Comparison of ENCODE assay signal across 25 cellular contexts in the genomic region with DNA sequence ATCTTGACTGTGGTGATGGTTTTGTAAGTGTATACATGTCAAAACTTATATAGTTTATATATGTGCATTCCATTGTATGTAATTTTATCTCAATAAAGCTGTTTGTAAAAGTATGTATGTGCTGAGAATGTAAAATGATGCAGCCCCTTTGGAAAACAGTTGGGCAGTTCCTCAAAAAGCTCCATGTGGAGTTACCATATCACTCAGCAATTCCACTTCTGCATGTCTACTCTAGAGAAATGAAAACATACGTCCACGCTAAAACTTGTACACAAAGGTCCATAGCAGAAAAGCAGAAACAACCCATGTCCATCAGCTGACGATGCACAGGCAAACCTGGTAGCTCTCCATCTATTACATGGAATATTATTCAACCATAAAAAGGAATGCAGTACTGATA.
"Had no signal": no experiment of that assay in that cellular context is flagged by ENCODE, and none has a peak within 500 bp of the region (broad histone marks: within the 10 kb centered on the region; RNA-seq: fewer than 3 reads in every experiment).

No MANE protein-coding gene starts in this region.

- H3K9ac ChIP-seq: neural progenitor cell had no signal

- H3K4me1 Mint-ChIP-seq: endodermal cell; immature natural killer cell; stimulated activated naive B cell treated with anti-CD40 and anti-IgM and Interleukin-4, amounts not matched to agents 10 μg/mL and 1 μg/mL and 100 μg/mL, for 72 hours; stimulated activated naive CD8-positive, alpha-beta T cell treated with anti-CD3 and anti-CD28 coated beads, Interleukin-15, amount 100 ng/mL, for 72 hours had no signal

- H3K4me3 Mint-ChIP-seq: endodermal cell; immature natural killer cell; natural killer cell treated with Interleukin-12 subunit alpha and Interleukin-12 subunit beta and Interleukin-15 and Interleukin-18, amount 100 ng/mL, for 72 hours; neural progenitor cell; stimulated activated naive B cell treated with anti-CD40 and anti-IgM and Interleukin-4, amounts not matched to agents 10 μg/mL and 1 μg/mL and 100 μg/mL, for 72 hours; stimulated activated naive CD8-positive, alpha-beta T cell treated with anti-CD3 and anti-CD28 coated beads, Interleukin-15, amount 100 ng/mL, for 72 hours had no signal

- ATAC-seq: foreskin keratinocyte; lower lobe of right lung; natural killer cell treated with Interleukin-12 subunit alpha and Interleukin-12 subunit beta and Interleukin-15 and Interleukin-18, amount 100 ng/mL, for 72 hours; stimulated activated naive B cell treated with anti-CD40 and anti-IgM and Interleukin-4, amounts not matched to agents 10 μg/mL and 1 μg/mL and 100 μg/mL, for 72 hours; stimulated activated naive CD8-positive, alpha-beta T cell treated with anti-CD3 and anti-CD28 coated beads, Interleukin-15, amount 100 ng/mL, for 72 hours; upper lobe of right lung had no signal

- H3K4me3 ChIP-seq: left ventricle myocardium inferior, lower lobe of right lung, neural progenitor cell, pancreas, sigmoid colon, skin epidermis, testis, tibial nerve, upper lobe of right lung, vagina had no signal

- H3K9me3 ChIP-seq: left ventricle myocardium inferior, lower lobe of right lung, pancreas, sigmoid colon, testis, tibial nerve, upper lobe of right lung, vagina had no signal

- H3K36me3 Mint-ChIP-seq: immature natural killer cell; natural killer cell treated with Interleukin-12 subunit alpha and Interleukin-12 subunit beta and Interleukin-15 and Interleukin-18, amount 100 ng/mL, for 72 hours; neural progenitor cell; stimulated activated naive B cell treated with anti-CD40 and anti-IgM and Interleukin-4, amounts not matched to agents 10 μg/mL and 1 μg/mL and 100 μg/mL, for 72 hours had no signal

- H3K9me3 Mint-ChIP-seq: immature natural killer cell; natural killer cell treated with Interleukin-12 subunit alpha and Interleukin-12 subunit beta and Interleukin-15 and Interleukin-18, amount 100 ng/mL, for 72 hours; neural progenitor cell; stimulated activated naive B cell treated with anti-CD40 and anti-IgM and Interleukin-4, amounts not matched to agents 10 μg/mL and 1 μg/mL and 100 μg/mL, for 72 hours; stimulated activated naive CD8-positive, alpha-beta T cell treated with anti-CD3 and anti-CD28 coated beads, Interleukin-15, amount 100 ng/mL, for 72 hours had no signal

- DNase-seq: dermis blood vessel endothelial cell; endodermal cell; erythroblast; foreskin keratinocyte; immature natural killer cell; left ventricle myocardium inferior; lower lobe of right lung; mesenchymal stem cell; midbrain; occipital lobe; pancreas; sigmoid colon; stimulated activated CD4-positive, alpha-beta T cell treated with anti-CD3 and anti-CD28 coated beads, Interleukin-2, amount 100 ng/mL, for 24 hours; stimulated activated CD4-positive, alpha-beta T cell treated with anti-CD3 and anti-CD28 coated beads, Interleukin-4, amount 100 ng/mL, for 4 hours; stimulated activated naive B cell treated with anti-CD40 and anti-IgM and Interleukin-4, amounts not matched to agents 10 μg/mL and 1 μg/mL and 100 μg/mL, for 72 hours; stimulated activated naive CD8-positive, alpha-beta T cell treated with anti-CD3 and anti-CD28 coated beads, Interleukin-15, amount 100 ng/mL, for 72 hours; testis; upper lobe of right lung had no signal

- H3K4me1 ChIP-seq: left ventricle myocardium inferior, lower lobe of right lung, neural progenitor cell, pancreas, testis, tibial nerve, upper lobe of right lung, vagina had no signal

- H3K27me3 ChIP-seq: foreskin keratinocyte, neural progenitor cell, pancreas, sigmoid colon, testis, tibial nerve, vagina had no signal

- H3K36me3 ChIP-seq: left ventricle myocardium inferior, lower lobe of right lung, neural progenitor cell, pancreas, sigmoid colon, tibial nerve, upper lobe of right lung, vagina had no signal

- H3K27ac ChIP-seq: foreskin keratinocyte, left ventricle myocardium inferior, lower lobe of right lung, neural progenitor cell, pancreas, sigmoid colon, skin epidermis, testis, tibial nerve, upper lobe of right lung, vagina had no signal

- FAIRE-seq: endothelial cell of umbilical vein, keratinocyte, pancreas had no signal

- H3K4me2 ChIP-seq: neural progenitor cell had no signal

- H3K27ac Mint-ChIP-seq: endodermal cell; immature natural killer cell; natural killer cell treated with Interleukin-12 subunit alpha and Interleukin-12 subunit beta and Interleukin-15 and Interleukin-18, amount 100 ng/mL, for 72 hours; neural progenitor cell; stimulated activated naive B cell treated with anti-CD40 and anti-IgM and Interleukin-4, amounts not matched to agents 10 μg/mL and 1 μg/mL and 100 μg/mL, for 72 hours; stimulated activated naive CD8-positive, alpha-beta T cell treated with anti-CD3 and anti-CD28 coated beads, Interleukin-15, amount 100 ng/mL, for 72 hours had no signal

- H2AFZ ChIP-seq: neural progenitor cell had no signal
